In genomic region chr21:43902441-43902840, GRCh38 we compare ENCODE assay signal across 2 cellular contexts.
TF ChIP-seq lines count a peak whose summit lies in the region.

No MANE protein-coding gene starts in this region.

TF ChIP-seq in liver, 16 proteins besides CTCF, POLR2A, EP300 and RAD21 (continued from another document):
- TF ChIP-seq HNF4G (IDR thresholded peaks at IDR 0.05), result no peak
- no peak for TF ChIP-seq REST (IDR thresholded peaks at IDR 0.05)
- no peak for TF ChIP-seq EGR1 (IDR thresholded peaks at IDR 0.05; ENCODE audit: low read depth in 2 of 2)
- no peak for TF ChIP-seq FOXA2 (IDR thresholded peaks at IDR 0.05)
- TF ChIP-seq RXRA (IDR thresholded peaks at IDR 0.05), result no peak
- TF ChIP-seq SP1 (IDR thresholded peaks at IDR 0.05), result no peak
- no peak for TF ChIP-seq YY1 (IDR thresholded peaks at IDR 0.05)
- TF ChIP-seq, protein P1, sequence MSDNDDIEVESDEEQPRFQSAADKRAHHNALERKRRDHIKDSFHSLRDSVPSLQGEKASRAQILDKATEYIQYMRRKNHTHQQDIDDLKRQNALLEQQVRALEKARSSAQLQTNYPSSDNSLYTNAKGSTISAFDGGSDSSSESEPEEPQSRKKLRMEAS (IDR thresholded peaks at IDR 0.05), result no peak
- TF ChIP-seq ATF3 (IDR thresholded peaks at IDR 0.05), result peak; percentile 21
- no peak for TF ChIP-seq FOXA1 (IDR thresholded peaks at IDR 0.05)
- no peak for TF ChIP-seq GABPA (IDR thresholded peaks at IDR 0.05 in 1 of 2, conservative IDR thresholded peaks at IDR 0.05 in 1 of 2)

TF ChIP-seq in HepG2, 621 proteins besides CTCF, POLR2A, EP300 and RAD21 (continued from another document):
- TF ChIP-seq, protein P2, sequence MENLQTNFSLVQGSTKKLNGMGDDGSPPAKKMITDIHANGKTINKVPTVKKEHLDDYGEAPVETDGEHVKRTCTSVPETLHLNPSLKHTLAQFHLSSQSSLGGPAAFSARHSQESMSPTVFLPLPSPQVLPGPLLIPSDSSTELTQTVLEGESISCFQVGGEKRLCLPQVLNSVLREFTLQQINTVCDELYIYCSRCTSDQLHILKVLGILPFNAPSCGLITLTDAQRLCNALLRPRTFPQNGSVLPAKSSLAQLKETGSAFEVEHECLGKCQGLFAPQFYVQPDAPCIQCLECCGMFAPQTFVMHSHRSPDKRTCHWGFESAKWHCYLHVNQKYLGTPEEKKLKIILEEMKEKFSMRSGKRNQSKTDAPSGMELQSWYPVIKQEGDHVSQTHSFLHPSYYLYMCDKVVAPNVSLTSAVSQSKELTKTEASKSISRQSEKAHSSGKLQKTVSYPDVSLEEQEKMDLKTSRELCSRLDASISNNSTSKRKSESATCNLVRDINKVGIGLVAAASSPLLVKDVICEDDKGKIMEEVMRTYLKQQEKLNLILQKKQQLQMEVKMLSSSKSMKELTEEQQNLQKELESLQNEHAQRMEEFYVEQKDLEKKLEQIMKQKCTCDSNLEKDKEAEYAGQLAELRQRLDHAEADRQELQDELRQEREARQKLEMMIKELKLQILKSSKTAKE (CRISPR knock-in tag; IDR thresholded peaks at IDR 0.05; ENCODE audit: borderline replicate concordance), result no peak
- TF ChIP-seq CENPX (CRISPR knock-in tag; IDR thresholded peaks at IDR 0.05) (no peak), LBX2 (CRISPR knock-in tag; IDR thresholded peaks at IDR 0.05; ENCODE audit: borderline replicate concordance) (no peak)
